In genomic region chr10:104337985-104338735, GRCh38 we compare ENCODE assay signal across 8 cellular contexts. TPM values are rescaled to one million over a fixed set of nuclear protein-coding genes. Genes with fewer than 3 reads are reported as not detected.
A peak's percentile ranks its signal among the peaks of the same experiment; 100 is the strongest.
DNase-seq lines count a peak whose midpoint lies in the region; ATAC-seq, FAIRE-seq and TF ChIP-seq lines count a peak whose summit lies in the region.

Gene ITPRIP, minus strand, starts transcription at chr10:104338465. Its CDS starts 22,414 bp downstream, at chr10:104316051.

- H3K27me3 ChIP-seq in BE2C, result peaks cover 42% of the 10 kb centered on the region

- H3K27me3 Mint-ChIP-seq in nephron (ENCODE audit: low read depth), result no peaks in the 10 kb centered on the region

- H3K4me1 ChIP-seq in BE2C, result no peaks in the 10 kb centered on the region

- peak; percentile 32 for DNase-seq in BE2C
- DNase-seq in RCC 7860 (ENCODE audit: low spot score), result peak; percentile 72
- peak; percentile 37 to 56 for DNase-seq in activated T-helper 1 cell treated with anti-CD3 and anti-CD28 coated beads, Interleukin-2, amount 50 U/mL, for 16 hours (ENCODE audit: low read depth in 1 of 2, low spot score in 1 of 2)
- DNase-seq in fibroblast of mammary gland (ENCODE audit: low read depth), result peak; percentile 85

- no peaks in the 10 kb centered on the region for H3K36me3 ChIP-seq in BE2C

- H3K4me3 ChIP-seq in BE2C (ENCODE audit: low read depth, low read length), result peak within 1 kb of the TSS; percentile 47
- peak within 1 kb of the TSS; percentile 73 for H3K4me3 ChIP-seq in fibroblast of mammary gland (ENCODE audit: control insufficient read depth, low read depth, low read length)

- no peaks in the 10 kb centered on the region for H3K9me3 Mint-ChIP-seq in nephron

- peaks cover 50% of the 10 kb centered on the region for H3K4me1 Mint-ChIP-seq in nephron

- peak; percentile 9; the same call in 1 of the 2 replicates for TF ChIP-seq CTCF in BE2C (IDR thresholded peaks at IDR 0.05; ENCODE audit: low read depth, low read length)
- no peak for TF ChIP-seq CTCF in fibroblast of mammary gland (conservative IDR thresholded peaks at IDR 0.05; ENCODE audit: control insufficient read depth, insufficient read depth, low read depth, low read length)
- peak; percentile 27 to 49 (median 27) for TF ChIP-seq CTCF in nephron (IDR thresholded peaks at IDR 0.05; ENCODE audit: unreplicated experiment in 3 of 3)
- TF ChIP-seq CTCF in subcutaneous adipose tissue (IDR thresholded peaks at IDR 0.05; ENCODE audit: low read depth), result no peak

- H3K36me3 Mint-ChIP-seq in nephron (ENCODE audit: low read depth), result no peaks in the 10 kb centered on the region

- ATAC-seq in GM19023 (IDR thresholded peaks at IDR 0.05; ENCODE audit: unreplicated experiment) (peak; percentile 62), HG03196 (IDR thresholded peaks at IDR 0.05; ENCODE audit: unreplicated experiment) (peak; percentile 73)

- H3K9me3 ChIP-seq in BE2C, result no peaks in the 10 kb centered on the region

- FAIRE-seq in RCC 7860 (lab: Jason Lieb, UNC), result no peak

- H3K4me3 Mint-ChIP-seq in nephron, result peak within 1 kb of the TSS; percentile 93 to 96 (median 96)

- peak within 1 kb of the TSS; percentile 97 to 100 (median 99) for H3K27ac Mint-ChIP-seq in nephron

RNA-seq across cellular contexts. Expression of gene ITPRIP, which starts in this region (rescaled TPM):
- polyA plus RNA-seq in BE2C (2012; ENCODE audit: insufficient read depth, insufficient read length, low read depth), result not detected
- 10 to 100 TPM; 22.5 to 32.3 (median 30.9) TPM for total RNA-seq in subcutaneous adipose tissue

Comparison
In these comparisons a context has a peak if more than half of its experiments do, and no peak if none do; other contexts are left out.
1. Peak in every context shown above with its lines: DNase-seq, ATAC-seq and H3K4me3 ChIP-seq.
2. DNase-seq: peak in every context shown above with its lines; median percentile 85 in fibroblast of mammary gland; 72 in RCC 7860; 46 in activated T-helper 1 cell treated with anti-CD3 and anti-CD28 coated beads, Interleukin-2, amount 50 U/mL, for 16 hours; 32 in BE2C.
3. CTCF ChIP-seq: peak in BE2C (single experiment) and nephron (3 of 3); none in fibroblast of mammary gland (single experiment) and subcutaneous adipose tissue (single experiment).